Comparison of ENCODE assay signal across 20 cellular contexts in the genomic region with DNA sequence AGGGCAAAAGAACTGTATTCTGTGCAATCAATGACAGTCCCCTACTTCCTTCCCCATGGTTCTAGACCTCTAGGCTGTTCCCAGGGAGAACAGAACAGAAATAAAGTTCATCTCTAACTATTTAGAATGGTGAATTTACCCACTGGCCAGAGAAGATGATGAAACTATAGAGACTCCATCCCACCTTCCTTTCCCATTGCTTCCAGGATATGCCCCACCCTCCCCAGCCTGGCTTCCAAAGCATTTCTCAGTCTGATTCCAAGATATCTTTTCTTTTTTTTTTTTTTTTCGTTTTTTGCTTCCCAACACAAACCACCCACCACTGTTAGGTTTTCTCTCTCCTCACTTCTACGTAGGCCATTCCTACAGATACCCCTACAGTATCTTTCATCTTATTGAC. TPM values are rescaled to one million over a fixed set of nuclear protein-coding genes. Genes with fewer than 3 reads are reported as not detected.
A peak's percentile ranks its signal among the peaks of the same experiment; 100 is the strongest.
DNase-seq lines count a peak whose midpoint lies in the region; ATAC-seq, FAIRE-seq and TF ChIP-seq lines count a peak whose summit lies in the region.
"Had no signal": no experiment of that assay in that cellular context is flagged by ENCODE, and none has a peak within 500 bp of the region (broad histone marks: within the 10 kb centered on the region; RNA-seq: fewer than 3 reads in every experiment).

No MANE protein-coding gene starts in this region.

- H2AFZ ChIP-seq in keratinocyte (ENCODE audit: control insufficient read depth, low read length) (no peak overlapping the region), smooth muscle cell (ENCODE audit: low read depth) (no peak overlapping the region)

- WGBS in smooth muscle cell (ENCODE audit: low lambda C conversion rate) = 70% methylated on average over 2 of the region's 2 CpGs

- CTCF ChIA-PET in T-cell (lab: Charles Lee) = no interaction called here

- H4K20me1 ChIP-seq in keratinocyte (ENCODE audit: control insufficient read depth, extremely low read depth, insufficient read depth, low read length) (no peaks in the 10 kb centered on the region), smooth muscle cell (ENCODE audit: low read depth) (no peaks in the 10 kb centered on the region)

- H3K36me3 Mint-ChIP-seq in T-helper 1 cell treated with Interleukin-12 subunit alpha and Interleukin-12 subunit beta and Interleukin-4 antibody, amounts not matched to agents 30 μg/mL and 1 μg/mL, for 36 hours (ENCODE audit: low read depth) = no peaks in the 10 kb centered on the region
- no peaks in the 10 kb centered on the region for H3K36me3 Mint-ChIP-seq in T-cell

- H3K27ac ChIP-seq in keratinocyte (ENCODE audit: control insufficient read depth, insufficient read depth, low read length) (no peak overlapping the region), smooth muscle cell (ENCODE audit: low read depth) (peak overlapping the region; percentile 63)
- H3K27ac ChIP-seq: 22Rv1 had no signal

- peak overlapping the region; percentile 28 for H3K27ac Mint-ChIP-seq in T-helper 1 cell treated with Interleukin-12 subunit alpha and Interleukin-12 subunit beta and Interleukin-4 antibody, amounts not matched to agents 30 μg/mL and 1 μg/mL, for 36 hours
- H3K27ac Mint-ChIP-seq in T-cell = peak overlapping the region; percentile 7 to 80
- H3K27ac Mint-ChIP-seq: B cell had no signal

- peaks cover 22% of the 10 kb centered on the region for H3K4me1 Mint-ChIP-seq in T-helper 1 cell treated with Interleukin-12 subunit alpha and Interleukin-12 subunit beta and Interleukin-4 antibody, amounts not matched to agents 30 μg/mL and 1 μg/mL, for 36 hours (ENCODE audit: low read depth)
- peaks cover 49 to 54% (median 49%) of the 10 kb centered on the region in 3 donors for H3K4me1 Mint-ChIP-seq in T-cell

- ATAC-seq in T-cell (replicated peaks in 1 of 4) (no peak), HG02623 (IDR thresholded peaks at IDR 0.05; ENCODE audit: unreplicated experiment) (no peak)
- ATAC-seq: Right ventricle myocardium inferior had no signal

- H3F3A ChIP-seq in smooth muscle cell (ENCODE audit: low read depth) = peaks cover 19% of the 10 kb centered on the region

- peak overlapping the region in 1 of 3 experiments; percentile 35 for H3K4me3 ChIP-seq in keratinocyte (ENCODE audit: control insufficient read depth in 2 of 3, extremely low read depth in 1 of 3, insufficient read depth in 2 of 3, low read depth in 1 of 3, low read length in 3 of 3)
- no peak overlapping the region for H3K4me3 ChIP-seq in smooth muscle cell
- H3K4me3 ChIP-seq: Peyer's patch had no signal

- FAIRE-seq in keratinocyte (lab: Jason Lieb, UNC) = no peak

- TF ChIP-seq CTCF in keratinocyte (optimal IDR thresholded peaks at IDR 0.05 in 1 of 3, IDR thresholded peaks at IDR 0.05 in 1 of 3, conservative IDR thresholded peaks at IDR 0.05 in 1 of 3; ENCODE audit: extremely low read depth in 1 of 3, insufficient read depth in 2 of 3, low read length in 3 of 3) (no peak), smooth muscle cell (IDR thresholded peaks at IDR 0.05; ENCODE audit: borderline replicate concordance, insufficient read depth, poor library complexity, severe bottlenecking) (no peak)

- no peak overlapping the region for H3K4me3 Mint-ChIP-seq in T-helper 1 cell treated with Interleukin-12 subunit alpha and Interleukin-12 subunit beta and Interleukin-4 antibody, amounts not matched to agents 30 μg/mL and 1 μg/mL, for 36 hours
- no peak overlapping the region for H3K4me3 Mint-ChIP-seq in T-cell

- H3K27me3 ChIP-seq in keratinocyte (ENCODE audit: control insufficient read depth, extremely low read depth, insufficient read depth, low read length) (no peaks in the 10 kb centered on the region), smooth muscle cell (ENCODE audit: low read depth) (no peaks in the 10 kb centered on the region)
- H3K27me3 ChIP-seq: Peyer's patch had no signal

- H3K9ac ChIP-seq in keratinocyte (ENCODE audit: control insufficient read depth, extremely low read depth, insufficient read depth, low read length) (peak overlapping the region; percentile 52), smooth muscle cell (ENCODE audit: low read depth) (no peak overlapping the region)

- H3K9me3 ChIP-seq in keratinocyte (ENCODE audit: control insufficient read depth, low read depth, low read length) (no peaks in the 10 kb centered on the region), smooth muscle cell (replicated peaks; ENCODE audit: low read depth) (no peaks in the 10 kb centered on the region)
- H3K9me3 ChIP-seq: Caco-2, Peyer's patch had no signal

- dilution Hi-C loops in keratinocyte (cut with MboI; ENCODE audit: extremely low pct_ligation_motif_present, low sequenced_read_pairs) = no loop called here

- no peak for DNase-seq in T-helper 1 cell
- no peak for DNase-seq in T-cell
- no peak for DNase-seq in keratinocyte (ENCODE audit: low read depth, low spot score)
- no peak for DNase-seq in smooth muscle cell (lab: John Stamatoyannopoulos, UW; ENCODE audit: unreplicated experiment)
- no peak for DNase-seq in COR-L47 (lab: John Stamatoyannopoulos, UW)
- no peak for DNase-seq in middle frontal gyrus (ENCODE audit: extremely low spot score, low spot score)
- DNase-seq: Caco-2, DMS153, GDM1, HCEC 1CT, NCI-H1105 treated with DMSO at 0.1 percent for 48 hours, NCI-H1694 treated with DMSO at 0.1 percent for 48 hours, NCI-H2227 treated with DMSO at 0.1 percent for 48 hours, NCI-H524, Peyer's patch had no signal

- POLR2A ChIA-PET in T-cell (lab: Charles Lee) = no interaction called here

- H3K4me2 ChIP-seq in keratinocyte (ENCODE audit: control insufficient read depth, extremely low read depth, insufficient read depth, low read depth, low read length) (no peak overlapping the region), smooth muscle cell (no peak overlapping the region)

- H3K36me3 ChIP-seq in keratinocyte (ENCODE audit: control insufficient read depth in 2 of 2, extremely low read depth in 1 of 2, insufficient read depth in 2 of 2, low read length in 2 of 2) = no peaks in the 10 kb centered on the region
- H3K36me3 ChIP-seq in smooth muscle cell (ENCODE audit: low read depth) = no peaks in the 10 kb centered on the region
- H3K36me3 ChIP-seq: Peyer's patch had no signal

- no peaks in the 10 kb centered on the region for H3K79me2 ChIP-seq in keratinocyte (ENCODE audit: control insufficient read depth, insufficient read depth, low read length)
- H3K79me2 ChIP-seq in smooth muscle cell (ENCODE audit: low read depth) = no peaks in the 10 kb centered on the region

- H3K9me1 ChIP-seq in keratinocyte (ENCODE audit: control insufficient read depth, extremely low read depth, insufficient read depth, low read length) = no peaks in the 10 kb centered on the region

- no peaks in the 10 kb centered on the region for H3K27me3 Mint-ChIP-seq in T-helper 1 cell treated with Interleukin-12 subunit alpha and Interleukin-12 subunit beta and Interleukin-4 antibody, amounts not matched to agents 30 μg/mL and 1 μg/mL, for 36 hours (ENCODE audit: low read depth)
- H3K27me3 Mint-ChIP-seq in T-cell = no peaks in the 10 kb centered on the region
- H3K27me3 Mint-ChIP-seq: B cell had no signal

- H3K4me1 ChIP-seq in keratinocyte (ENCODE audit: control insufficient read depth, extremely low read depth, insufficient read depth, low read length) (peaks cover 31% of the 10 kb centered on the region), smooth muscle cell (ENCODE audit: low read depth) (peaks cover 36% of the 10 kb centered on the region)

- no peaks in the 10 kb centered on the region for H3K9me3 Mint-ChIP-seq in T-helper 1 cell treated with Interleukin-12 subunit alpha and Interleukin-12 subunit beta and Interleukin-4 antibody, amounts not matched to agents 30 μg/mL and 1 μg/mL, for 36 hours
- no peaks in the 10 kb centered on the region for H3K9me3 Mint-ChIP-seq in T-cell

RNA-seq across cellular contexts. Expression of gene SMAD3, which starts 25.1 kb away (rescaled TPM):
- 100 to 1,000 TPM in 3 of 5 donors, 10 to 100 TPM in 2; 55.4 to 159 (median 110) TPM for total RNA-seq in T-cell
- polyA plus RNA-seq in keratinocyte = 30.6 to 52.9 TPM (median 33.7 TPM) in 3 replicates
- polyA plus RNA-seq in keratinocyte (2011; ENCODE audit: low read depth) = 8.1 TPM
- 23.9 and 26.7 TPM in 2 replicates for polyA plus RNA-seq in keratinocyte (2011; cell fraction: cytosol; rRNA removed)
- 74.9 and 76.8 TPM in 2 replicates for polyA plus RNA-seq in keratinocyte (2011; cell fraction: nucleus; rRNA removed)
- 26.5 and 44.9 TPM in 2 replicates for polyA plus RNA-seq in keratinocyte (2012; ENCODE audit: low replicate concordance)
- polyA minus RNA-seq in keratinocyte = 45.4 to 160 TPM (median 47.7 TPM) in 3 replicates
- polyA minus RNA-seq in keratinocyte (2011; cell fraction: cytosol; rRNA and poly(A)+ RNA removed) = 23.8 TPM
- 30.5 and 55.1 TPM in 2 replicates for polyA minus RNA-seq in keratinocyte (2011; cell fraction: nucleus; rRNA and poly(A)+ RNA removed)
- 21.9 and 25.9 TPM in 2 replicates for total RNA-seq in smooth muscle cell
- polyA plus RNA-seq in smooth muscle cell = 20.2 and 27.7 TPM in 2 replicates
